ENCODE assay signal across 22 cellular contexts in genomic region chr2:144011098-144011497, GRCh38.
A peak's percentile ranks its signal among the peaks of the same experiment; 100 is the strongest.
DNase-seq lines count a peak whose midpoint lies in the region; FAIRE-seq and TF ChIP-seq lines count a peak whose summit lies in the region.
"Had no signal": no experiment of that assay in that cellular context is flagged by ENCODE, and none has a peak within 500 bp of the region (broad histone marks: within the 10 kb centered on the region; RNA-seq: fewer than 3 reads in every experiment).

No MANE protein-coding gene starts in this region.

- no peak overlapping the region for H3K4me3 Mint-ChIP-seq in MCF 10A (ENCODE audit: unreplicated experiment)
- H3K4me3 Mint-ChIP-seq: CD14-positive monocyte; CD8-positive, alpha-beta memory T cell had no signal

- no peak overlapping the region for H3K9ac ChIP-seq in kidney (ENCODE audit: low read length in 2 of 2)
- H3K9ac ChIP-seq: GM23248 had no signal

- FAIRE-seq in endometrium (lab: Jason Lieb, UNC) (peak; percentile 4), kidney (lab: Jason Lieb, UNC) (peak; percentile 27)

- intact Hi-C loops in MCF 10A (cut with micrococcal nuclease), result no loop called here
- intact Hi-C loops in breast epithelium (cut with DNase I; ENCODE audit: low total_unique reads), result no loop called here
- intact Hi-C loops in kidney (cut with DNase I), result no loop called here

- DNase-seq in MCF 10A (ENCODE audit: unreplicated experiment) (no peak), breast epithelium (ENCODE audit: low spot score in 2 of 2) (no peak), kidney (no peak), midbrain (lab: John Stamatoyannopoulos, UW) (no peak), WERI-Rb-1 (no peak), NCI-H1417 treated with DMSO at 0.1 percent for 48 hours (lab: John Stamatoyannopoulos, UW) (no peak)
- DNase-seq: ACHN; BE2C; CD8-positive, alpha-beta memory T cell; DMS79 treated with DMSO at 0.1 percent for 48 hours; GM23248; NCI-H1092 treated with DMSO at 0.1 percent for 48 hours; NCI-H146; NCI-H2029; NCI-H2227 treated with DMSO at 0.1 percent for 48 hours; NCI-H526 treated with DMSO at 0.1 percent for 48 hours; Right ventricle myocardium superior; RPMI8226 had no signal

- no peaks in the 10 kb centered on the region for H3K36me3 Mint-ChIP-seq in MCF 10A (ENCODE audit: insufficient read depth, unreplicated experiment)

- BruUV-seq in MCF 10A (replicated peaks; lab: Mats Ljungman, UMichigan), result no TSS peak

- H3K4me1 ChIP-seq in breast epithelium (no peaks in the 10 kb centered on the region), kidney (ENCODE audit: control insufficient read depth in 1 of 2, insufficient read depth in 1 of 2, low read depth in 1 of 2, low read length in 2 of 2) (no peaks in the 10 kb centered on the region)
- H3K4me1 ChIP-seq: BE2C, HAP-1 had no signal

- H3K9me3 ChIP-seq in breast epithelium (no peaks in the 10 kb centered on the region), kidney (ENCODE audit: control insufficient read depth in 1 of 2, low read length in 2 of 2) (no peaks in the 10 kb centered on the region), WERI-Rb-1 (ENCODE audit: severe bottlenecking) (no peaks in the 10 kb centered on the region)
- H3K9me3 ChIP-seq: BE2C, HAP-1 had no signal

- H3K27ac Mint-ChIP-seq in MCF 10A (ENCODE audit: low read depth, unreplicated experiment), result peak overlapping the region; percentile 69
- H3K27ac Mint-ChIP-seq: CD14-positive monocyte; CD8-positive, alpha-beta memory T cell had no signal

- POLR2A ChIA-PET in MCF 10A (lab: Yijun Ruan, JAX), result interaction anchor here (0.7 to 0.8 kb wide), 2 partner anchors 17 to 61 kb away, joined by 3 read pairs; no protein-coding TSS in a partner anchor

- H3K27me3 Mint-ChIP-seq in MCF 10A (ENCODE audit: insufficient read depth, unreplicated experiment), result no peaks in the 10 kb centered on the region
- H3K27me3 Mint-ChIP-seq: CD8-positive, alpha-beta memory T cell had no signal

- TF ChIP-seq CTCF in MCF 10A (IDR thresholded peaks at IDR 0.05; ENCODE audit: unreplicated experiment) (no peak), breast epithelium (IDR thresholded peaks at IDR 0.05) (no peak), kidney (IDR thresholded peaks at IDR 0.05; ENCODE audit: borderline replicate concordance, extremely low read depth, insufficient read depth) (no peak), WERI-Rb-1 (IDR thresholded peaks at IDR 0.05; ENCODE audit: low read depth, low read length) (no peak)

- no peak overlapping the region for H3K4me3 ChIP-seq in breast epithelium
- no peak overlapping the region for H3K4me3 ChIP-seq in kidney (ENCODE audit: low read length in 2 of 2)
- H3K4me3 ChIP-seq in WERI-Rb-1 (ENCODE audit: low read depth, low read length), result no peak overlapping the region
- H3K4me3 ChIP-seq: GM23248, HAP-1 had no signal

- no peaks in the 10 kb centered on the region for H3K9me3 Mint-ChIP-seq in MCF 10A (ENCODE audit: unreplicated experiment)
- H3K9me3 Mint-ChIP-seq: CD8-positive, alpha-beta memory T cell had no signal

- peaks cover 36% of the 10 kb centered on the region for H3K4me1 Mint-ChIP-seq in MCF 10A (ENCODE audit: insufficient read depth, unreplicated experiment)
- H3K4me1 Mint-ChIP-seq: CD14-positive monocyte had no signal

- H3K27ac ChIP-seq in breast epithelium (no peak overlapping the region), kidney (ENCODE audit: low read depth in 2 of 2, low read length in 2 of 2) (no peak overlapping the region), WERI-Rb-1 (no peak overlapping the region)
- H3K27ac ChIP-seq: 22Rv1, GM23248 had no signal

- H3K36me3 ChIP-seq in breast epithelium, result no peaks in the 10 kb centered on the region
- no peaks in the 10 kb centered on the region for H3K36me3 ChIP-seq in kidney (ENCODE audit: control insufficient read depth in 1 of 2, insufficient read depth in 2 of 2, low read length in 2 of 2)
- H3K36me3 ChIP-seq in WERI-Rb-1, result no peaks in the 10 kb centered on the region
- H3K36me3 ChIP-seq: BE2C, HAP-1 had no signal

- H3K27me3 ChIP-seq in breast epithelium (no peaks in the 10 kb centered on the region), WERI-Rb-1 (ENCODE audit: insufficient read depth, low read depth, severe bottlenecking) (no peaks in the 10 kb centered on the region)
- H3K27me3 ChIP-seq: BE2C had no signal

- TF ChIP-seq POLR2A in breast epithelium (IDR thresholded peaks at IDR 0.05), result no peak

- CTCF ChIA-PET in MCF 10A (lab: Yijun Ruan, JAX), result interaction anchor here (1.2 to 1.4 kb wide), 2 partner anchors 325 to 1742 kb away, joined by 3 read pairs; no protein-coding TSS in a partner anchor
